ENCODE assay signal across 26 cellular contexts in the genomic region with DNA sequence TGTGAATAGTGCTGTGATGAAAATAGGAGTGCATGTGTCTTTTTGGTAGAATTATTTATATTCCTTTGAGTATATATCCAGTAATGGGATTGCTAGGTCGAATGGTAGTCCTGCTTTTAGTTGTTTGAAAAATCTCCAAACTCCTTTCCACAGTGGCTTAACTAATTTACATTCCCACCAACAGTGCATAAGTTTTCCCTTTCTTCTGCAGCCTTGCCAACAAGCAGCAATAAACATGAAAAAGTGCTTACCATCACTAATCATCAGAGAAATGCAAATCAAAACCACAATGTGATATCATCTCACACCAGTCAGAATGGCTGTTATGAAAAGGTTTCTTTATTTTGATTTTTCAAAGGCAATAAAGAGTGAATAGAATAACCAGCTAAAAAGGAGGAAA.
"Had no signal": no experiment of that assay in that cellular context is flagged by ENCODE, and none has a peak within 500 bp of the region (broad histone marks: within the 10 kb centered on the region; RNA-seq: fewer than 3 reads in every experiment).

No MANE protein-coding gene starts in this region.

- ATAC-seq: activated CD4-positive, alpha-beta T cell treated with anti-CD3 and anti-CD28 coated beads for 36 hours; activated T-helper 17 cell treated with anti-CD3 and anti-CD28 coated beads, Interleukin-2, amount 50 U/mL, for 72 hours; body of pancreas had no signal

- H3K27me3 ChIP-seq: body of pancreas had no signal

- H3K4me1 ChIP-seq: body of pancreas had no signal

- H3K27ac ChIP-seq: body of pancreas, PC-9, WERI-Rb-1 had no signal

- DNase-seq: activated CD4-positive, alpha-beta memory T cell treated with anti-CD3 and anti-CD28 coated beads, Interleukin-2, amount 10 ng/mL, durations not matched to agents 7 days and 5 days; activated CD4-positive, alpha-beta T cell treated with anti-CD3 and anti-CD28 coated beads for 36 hours; activated CD4-positive, alpha-beta T cell treated with anti-CD3 and anti-CD28 coated beads, Interleukin-2, amount 50 U/mL, for 1 hour; activated gamma-delta T cell; activated naive CD4-positive, alpha-beta T cell treated with anti-CD3 and anti-CD28 coated beads for 36 hours; activated T-cell treated with anti-CD3 and anti-CD28 coated beads for 4 hours; activated T-cell treated with anti-CD3 and anti-CD28 coated beads, Interleukin-2, amount 50 U/mL, for 48 hours; amygdala; body of pancreas; central memory CD4-positive, alpha-beta T cell; Kasumi-1; KBM-7; NCI-H1092; NCI-H1417; NCI-H1930; NCI-H2171 treated with DMSO at 0.1 percent for 48 hours; NCI-H226; NCI-H510A; PC-9; SIG-M5; SK-N-SH; T-helper 1 cell; WERI-Rb-1 had no signal

- H3K27ac Mint-ChIP-seq: activated CD4-positive, alpha-beta memory T cell treated with anti-CD3 and anti-CD28 coated beads, Interleukin-2, amount 10 ng/mL, durations not matched to agents 7 days and 5 days; activated CD4-positive, alpha-beta T cell treated with anti-CD3 and anti-CD28 coated beads for 36 hours; activated naive CD4-positive, alpha-beta T cell treated with anti-CD3 and anti-CD28 coated beads for 36 hours; activated naive CD8-positive, alpha-beta T cell; activated T-helper 17 cell treated with anti-CD3 and anti-CD28 coated beads, Interleukin-2, amount 50 U/mL, for 72 hours had no signal

- H3K9me3 ChIP-seq: body of pancreas, SK-N-SH had no signal

- H3K36me3 ChIP-seq: WERI-Rb-1 had no signal

- H3K36me3 Mint-ChIP-seq: activated naive CD8-positive, alpha-beta T cell had no signal

- H3K4me1 Mint-ChIP-seq: activated CD4-positive, alpha-beta memory T cell treated with anti-CD3 and anti-CD28 coated beads, Interleukin-2, amount 10 ng/mL, durations not matched to agents 7 days and 5 days; activated CD4-positive, alpha-beta T cell treated with anti-CD3 and anti-CD28 coated beads for 36 hours; activated T-helper 17 cell treated with anti-CD3 and anti-CD28 coated beads, Interleukin-2, amount 50 U/mL, for 72 hours had no signal

- H3K4me3 ChIP-seq: body of pancreas, PC-9 had no signal

- FAIRE-seq: bronchial epithelial cell had no signal

- H3K4me3 Mint-ChIP-seq: activated CD4-positive, alpha-beta memory T cell treated with anti-CD3 and anti-CD28 coated beads, Interleukin-2, amount 10 ng/mL, durations not matched to agents 7 days and 5 days; activated CD4-positive, alpha-beta T cell treated with anti-CD3 and anti-CD28 coated beads for 36 hours; activated naive CD4-positive, alpha-beta T cell treated with anti-CD3 and anti-CD28 coated beads for 36 hours; activated naive CD8-positive, alpha-beta T cell; activated T-helper 17 cell treated with anti-CD3 and anti-CD28 coated beads, Interleukin-2, amount 50 U/mL, for 72 hours had no signal

- H3K27me3 Mint-ChIP-seq: activated CD4-positive, alpha-beta memory T cell treated with anti-CD3 and anti-CD28 coated beads, Interleukin-2, amount 10 ng/mL, durations not matched to agents 7 days and 5 days; activated CD4-positive, alpha-beta T cell treated with anti-CD3 and anti-CD28 coated beads for 36 hours; activated naive CD8-positive, alpha-beta T cell; activated T-helper 17 cell treated with anti-CD3 and anti-CD28 coated beads, Interleukin-2, amount 50 U/mL, for 72 hours had no signal
